ENCODE assay signal across 1 cellular context in the genomic region with DNA sequence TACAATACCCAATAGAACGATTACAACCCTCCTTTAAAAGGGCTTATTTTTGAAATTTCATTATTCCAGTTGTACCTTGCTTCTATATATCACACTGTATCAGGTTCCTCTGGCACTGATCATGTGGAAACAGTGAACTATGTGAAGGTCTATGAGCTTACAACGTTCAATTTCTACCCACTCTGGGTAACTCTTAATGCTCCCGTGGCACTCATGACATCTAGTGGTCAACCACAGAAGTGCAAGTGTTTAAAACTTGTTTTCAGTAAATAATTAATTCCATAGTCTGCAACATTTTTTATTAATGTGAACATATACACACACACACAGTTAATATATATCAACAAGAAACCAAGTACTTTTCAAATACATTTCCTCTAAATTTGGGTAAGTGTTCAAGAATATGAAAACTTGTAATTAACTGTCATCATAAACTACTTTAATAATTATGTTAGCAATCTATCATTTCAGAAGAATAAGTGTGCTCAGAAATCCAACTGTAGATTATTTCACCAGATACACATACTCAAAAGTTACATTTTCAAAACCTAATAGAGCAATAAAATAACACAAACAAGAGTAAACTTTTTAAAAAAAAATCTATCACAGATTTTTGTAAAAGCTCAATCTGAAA.
TF ChIP-seq lines count a peak whose summit lies in the region.

No MANE protein-coding gene starts in this region.

TF ChIP-seq in HepG2, 621 proteins besides CTCF, POLR2A, EP300 and RAD21 (continued from another document):
- TF ChIP-seq GATAD2A (CRISPR knock-in tag; IDR thresholded peaks at IDR 0.05), result 0 out of 2 replicates have a peak, but pooled peaks have one; percentile 26
- TF ChIP-seq ZNF20 (CRISPR knock-in tag; IDR thresholded peaks at IDR 0.05), result no peak
- peak; percentile 83 for TF ChIP-seq STAG1 (CRISPR knock-in tag; IDR thresholded peaks at IDR 0.05)
- TF ChIP-seq ZNF788 (CRISPR knock-in tag; IDR thresholded peaks at IDR 0.05; ENCODE audit: borderline replicate concordance), result no peak
- no peak for TF ChIP-seq MLLT10 (CRISPR knock-in tag; IDR thresholded peaks at IDR 0.05)
- TF ChIP-seq PTBP1 (IDR thresholded peaks at IDR 0.05; ENCODE audit: low read depth, low read length, poor library complexity, severe bottlenecking), result no peak
- 0 out of 2 replicates have a peak, but pooled peaks have one; percentile 2 for TF ChIP-seq ZNF24 (IDR thresholded peaks at IDR 0.05)
- TF ChIP-seq, protein P1, sequence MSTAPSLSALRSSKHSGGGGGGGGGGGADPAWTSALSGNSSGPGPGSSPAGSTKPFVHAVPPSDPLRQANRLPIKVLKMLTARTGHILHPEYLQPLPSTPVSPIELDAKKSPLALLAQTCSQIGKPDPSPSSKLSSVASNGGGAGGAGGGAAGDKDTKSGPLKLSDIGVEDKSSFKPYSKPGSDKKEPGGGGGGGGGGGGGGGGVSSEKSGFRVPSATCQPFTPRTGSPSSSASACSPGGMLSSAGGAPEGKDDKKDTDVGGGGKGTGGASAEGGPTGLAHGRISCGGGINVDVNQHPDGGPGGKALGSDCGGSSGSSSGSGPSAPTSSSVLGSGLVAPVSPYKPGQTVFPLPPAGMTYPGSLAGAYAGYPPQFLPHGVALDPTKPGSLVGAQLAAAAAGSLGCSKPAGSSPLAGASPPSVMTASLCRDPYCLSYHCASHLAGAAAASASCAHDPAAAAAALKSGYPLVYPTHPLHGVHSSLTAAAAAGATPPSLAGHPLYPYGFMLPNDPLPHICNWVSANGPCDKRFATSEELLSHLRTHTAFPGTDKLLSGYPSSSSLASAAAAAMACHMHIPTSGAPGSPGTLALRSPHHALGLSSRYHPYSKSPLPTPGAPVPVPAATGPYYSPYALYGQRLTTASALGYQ (CRISPR knock-in tag; IDR thresholded peaks at IDR 0.05), result no peak
- TF ChIP-seq, protein P2, sequence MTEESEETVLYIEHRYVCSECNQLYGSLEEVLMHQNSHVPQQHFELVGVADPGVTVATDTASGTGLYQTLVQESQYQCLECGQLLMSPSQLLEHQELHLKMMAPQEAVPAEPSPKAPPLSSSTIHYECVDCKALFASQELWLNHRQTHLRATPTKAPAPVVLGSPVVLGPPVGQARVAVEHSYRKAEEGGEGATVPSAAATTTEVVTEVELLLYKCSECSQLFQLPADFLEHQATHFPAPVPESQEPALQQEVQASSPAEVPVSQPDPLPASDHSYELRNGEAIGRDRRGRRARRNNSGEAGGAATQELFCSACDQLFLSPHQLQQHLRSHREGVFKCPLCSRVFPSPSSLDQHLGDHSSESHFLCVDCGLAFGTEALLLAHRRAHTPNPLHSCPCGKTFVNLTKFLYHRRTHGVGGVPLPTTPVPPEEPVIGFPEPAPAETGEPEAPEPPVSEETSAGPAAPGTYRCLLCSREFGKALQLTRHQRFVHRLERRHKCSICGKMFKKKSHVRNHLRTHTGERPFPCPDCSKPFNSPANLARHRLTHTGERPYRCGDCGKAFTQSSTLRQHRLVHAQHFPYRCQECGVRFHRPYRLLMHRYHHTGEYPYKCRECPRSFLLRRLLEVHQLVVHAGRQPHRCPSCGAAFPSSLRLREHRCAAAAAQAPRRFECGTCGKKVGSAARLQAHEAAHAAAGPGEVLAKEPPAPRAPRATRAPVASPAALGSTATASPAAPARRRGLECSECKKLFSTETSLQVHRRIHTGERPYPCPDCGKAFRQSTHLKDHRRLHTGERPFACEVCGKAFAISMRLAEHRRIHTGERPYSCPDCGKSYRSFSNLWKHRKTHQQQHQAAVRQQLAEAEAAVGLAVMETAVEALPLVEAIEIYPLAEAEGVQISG (CRISPR knock-in tag; IDR thresholded peaks at IDR 0.05), result no peak
- TF ChIP-seq ZNF263 (CRISPR knock-in tag; IDR thresholded peaks at IDR 0.05), result no peak
- TF ChIP-seq MIXL1 (CRISPR knock-in tag; IDR thresholded peaks at IDR 0.05), result 0 out of 2 replicates have a peak, but pooled peaks have one; percentile 46
- no peak for TF ChIP-seq FIP1L1 (IDR thresholded peaks at IDR 0.05; ENCODE audit: borderline replicate concordance, insufficient read depth, low read depth, low read length)
